ENCODE assay signal across 14 cellular contexts in the genomic region with DNA sequence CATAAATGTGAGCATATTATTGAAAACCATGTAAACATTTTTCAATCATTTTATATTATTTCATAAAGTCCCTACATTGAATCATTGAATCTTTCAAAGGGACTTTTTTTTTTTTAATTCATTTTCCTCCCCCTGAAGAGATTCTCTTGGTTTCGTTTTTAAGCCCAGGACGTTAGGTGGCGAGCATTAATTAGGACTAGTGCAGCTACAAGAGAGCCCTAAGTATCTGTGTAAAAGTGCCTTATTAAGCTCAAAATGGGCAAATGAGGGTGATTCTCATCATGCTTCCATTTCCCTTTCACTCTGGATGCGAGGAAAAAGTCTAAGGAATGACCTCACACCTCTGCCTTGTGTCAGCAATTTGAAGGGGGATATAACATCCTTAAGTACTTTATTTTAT.
DNase-seq lines count a peak whose midpoint lies in the region; ATAC-seq and TF ChIP-seq lines count a peak whose summit lies in the region.
"Had no signal": no experiment of that assay in that cellular context is flagged by ENCODE, and none has a peak within 500 bp of the region (broad histone marks: within the 10 kb centered on the region; RNA-seq: fewer than 3 reads in every experiment).

No MANE protein-coding gene starts in this region.

- TF ChIP-seq CTCF in breast epithelium (IDR thresholded peaks at IDR 0.05) (no peak), MCF 10A (IDR thresholded peaks at IDR 0.05; ENCODE audit: unreplicated experiment) (no peak), esophagus muscularis mucosa (IDR thresholded peaks at IDR 0.05) (no peak)

- BruUV-seq in MCF 10A (replicated peaks; lab: Mats Ljungman, UMichigan): no TSS peak

- H3K27me3 Mint-ChIP-seq in MCF 10A (ENCODE audit: insufficient read depth, unreplicated experiment): peaks cover 42% of the 10 kb centered on the region
- H3K27me3 Mint-ChIP-seq: stimulated activated naive B cell treated with anti-CD40 and anti-IgM and Interleukin-4, amounts not matched to agents 10 μg/mL and 1 μg/mL and 100 μg/mL, for 72 hours; T-cell had no signal

- ATAC-seq in GM19452 (IDR thresholded peaks at IDR 0.05; ENCODE audit: unreplicated experiment) (no peak), GM21717 (IDR thresholded peaks at IDR 0.05; ENCODE audit: unreplicated experiment) (no peak)
- ATAC-seq: stimulated activated naive B cell treated with anti-CD40 and anti-IgM and Interleukin-4, amounts not matched to agents 10 μg/mL and 1 μg/mL and 100 μg/mL, for 72 hours; T-cell had no signal

- H3K4me1 Mint-ChIP-seq in MCF 10A (ENCODE audit: insufficient read depth, unreplicated experiment): no peaks in the 10 kb centered on the region
- H3K4me1 Mint-ChIP-seq: stimulated activated naive B cell treated with anti-CD40 and anti-IgM and Interleukin-4, amounts not matched to agents 10 μg/mL and 1 μg/mL and 100 μg/mL, for 72 hours; T-cell had no signal

- POLR2A ChIA-PET in MCF 10A (lab: Yijun Ruan, JAX): no interaction called here

- TF ChIP-seq POLR2A in breast epithelium (IDR thresholded peaks at IDR 0.05): no peak
- TF ChIP-seq POLR2A in esophagus muscularis mucosa (IDR thresholded peaks at IDR 0.05; ENCODE audit: low read depth): no peak

- DNase-seq in breast epithelium (ENCODE audit: low spot score in 2 of 2): no peak
- DNase-seq in MCF 10A (ENCODE audit: unreplicated experiment): no peak
- peak; percentile 91 for DNase-seq in NCI-H69 (lab: John Stamatoyannopoulos, UW)
- DNase-seq in esophagus muscularis mucosa (ENCODE audit: extremely low spot score): no peak
- DNase-seq in MV-4-11 (lab: John Stamatoyannopoulos, UW): no peak
- no peak for DNase-seq in foreskin melanocyte
- DNase-seq: activated naive CD4-positive, alpha-beta T cell treated with anti-CD3 and anti-CD28 coated beads for 36 hours; DMS 273 treated with DMSO at 0.1 percent for 48 hours; effector CD4-positive, alpha-beta T cell; nucleus accumbens; stimulated activated naive B cell treated with anti-CD40 and anti-IgM and Interleukin-4, amounts not matched to agents 10 μg/mL and 1 μg/mL and 100 μg/mL, for 72 hours; T-cell had no signal

- no peaks in the 10 kb centered on the region for H3K36me3 Mint-ChIP-seq in MCF 10A (ENCODE audit: insufficient read depth, unreplicated experiment)
- H3K36me3 Mint-ChIP-seq: stimulated activated naive B cell treated with anti-CD40 and anti-IgM and Interleukin-4, amounts not matched to agents 10 μg/mL and 1 μg/mL and 100 μg/mL, for 72 hours; T-cell had no signal

- intact Hi-C loops in breast epithelium (cut with DNase I; ENCODE audit: low total_unique reads) (no loop called here), MCF 10A (cut with micrococcal nuclease) (no loop called here), esophagus muscularis mucosa (cut with DNase I) (no loop called here)

- H3K9me3 Mint-ChIP-seq in MCF 10A (ENCODE audit: unreplicated experiment): no peaks in the 10 kb centered on the region

- H3K27me3 ChIP-seq in breast epithelium: no peaks in the 10 kb centered on the region
- no peaks in the 10 kb centered on the region for H3K27me3 ChIP-seq in esophagus muscularis mucosa

- peaks cover under 1% of the 10 kb centered on the region for H3K36me3 ChIP-seq in breast epithelium
- H3K36me3 ChIP-seq in esophagus muscularis mucosa: no peaks in the 10 kb centered on the region

- H3K27ac ChIP-seq in breast epithelium: no peak overlapping the region
- no peak overlapping the region for H3K27ac ChIP-seq in esophagus muscularis mucosa (replicated peaks in 1 of 4)

- H3K4me1 ChIP-seq in breast epithelium (no peaks in the 10 kb centered on the region), esophagus muscularis mucosa (peaks cover 0 to 8% (median 3%) of the 10 kb centered on the region in 4 donors)

- H3K27ac Mint-ChIP-seq in MCF 10A (ENCODE audit: low read depth, unreplicated experiment): no peak overlapping the region
- H3K27ac Mint-ChIP-seq: activated naive CD4-positive, alpha-beta T cell treated with anti-CD3 and anti-CD28 coated beads for 36 hours; stimulated activated naive B cell treated with anti-CD40 and anti-IgM and Interleukin-4, amounts not matched to agents 10 μg/mL and 1 μg/mL and 100 μg/mL, for 72 hours; T-cell had no signal

- H3K4me3 Mint-ChIP-seq in MCF 10A (ENCODE audit: unreplicated experiment): no peak overlapping the region
- H3K4me3 Mint-ChIP-seq: activated naive CD4-positive, alpha-beta T cell treated with anti-CD3 and anti-CD28 coated beads for 36 hours; stimulated activated naive B cell treated with anti-CD40 and anti-IgM and Interleukin-4, amounts not matched to agents 10 μg/mL and 1 μg/mL and 100 μg/mL, for 72 hours; T-cell had no signal

- H3K4me3 ChIP-seq in breast epithelium: peak overlapping the region in 2 of 3 donors; percentile 14 to 32
- peak overlapping the region in 3 of 4 donors; percentile 12 to 29 (median 26) for H3K4me3 ChIP-seq in esophagus muscularis mucosa

- no peaks in the 10 kb centered on the region for H3K9me3 ChIP-seq in breast epithelium
- no peaks in the 10 kb centered on the region for H3K9me3 ChIP-seq in esophagus muscularis mucosa

- WGBS in esophagus muscularis mucosa: 56% methylated on average over 4 of the region's 4 CpGs

- CTCF ChIA-PET in MCF 10A (lab: Yijun Ruan, JAX): interaction anchor here (1.0 kb wide), 1 partner anchor 170 kb away, joined by 3 read pairs; no protein-coding TSS in a partner anchor

- no peak for TF ChIP-seq EP300 in esophagus muscularis mucosa (IDR thresholded peaks at IDR 0.05)
